6 cellular contexts compared by ENCODE assay signal in genomic region chr16:26563018-26563417, GRCh38.
"Had no signal": no experiment of that assay in that cellular context is flagged by ENCODE, and none has a peak within 500 bp of the region (broad histone marks: within the 10 kb centered on the region; RNA-seq: fewer than 3 reads in every experiment).

No MANE protein-coding gene starts in this region.

- H3K27ac ChIP-seq: HL-60, KMS-11 had no signal

- H3K9ac ChIP-seq: KMS-11 had no signal

- FAIRE-seq: HTR-8/SVneo had no signal

- H3K4me2 ChIP-seq: KMS-11 had no signal

- DNase-seq: IMR-90, KBM-7, KG1 had no signal
